In the genomic region with DNA sequence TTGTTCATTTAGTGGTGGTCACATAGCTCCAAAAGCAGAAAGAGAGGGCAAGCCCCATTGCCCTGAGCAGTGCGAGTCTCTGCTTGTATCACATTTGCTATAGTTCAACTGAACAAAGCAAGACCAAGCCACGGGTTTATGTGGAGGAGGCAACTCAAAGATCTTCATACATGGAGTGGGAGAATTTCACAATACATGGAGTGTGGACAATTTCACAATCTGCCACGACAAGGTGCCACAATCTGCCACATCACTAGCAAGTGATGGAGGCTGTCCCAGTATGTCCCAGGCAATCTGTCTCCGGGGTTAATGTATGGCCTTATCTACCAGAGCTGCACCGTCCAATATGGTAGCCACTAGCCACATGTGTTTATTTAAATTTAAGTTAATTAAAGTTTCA, we compare ENCODE assay signal across 24 cellular contexts. TPM values are rescaled to one million over a fixed set of nuclear protein-coding genes. Genes with fewer than 3 reads are reported as not detected.
A peak's percentile ranks its signal among the peaks of the same experiment; 100 is the strongest.
DNase-seq lines count a peak whose midpoint lies in the region; ATAC-seq, FAIRE-seq and TF ChIP-seq lines count a peak whose summit lies in the region.
"Had no signal": no experiment of that assay in that cellular context is flagged by ENCODE, and none has a peak within 500 bp of the region (broad histone marks: within the 10 kb centered on the region; RNA-seq: fewer than 3 reads in every experiment).

No MANE protein-coding gene starts in this region.

- H3K27ac ChIP-seq in HepG2 (ENCODE audit: extremely low read length, insufficient read depth, low read length) (no peak overlapping the region), right lobe of liver (no peak overlapping the region), K562 (ENCODE audit: extremely low read depth, low read depth, low read length) (no peak overlapping the region)
- H3K27ac ChIP-seq: 22Rv1; BLaER1 treated with 17β-estradiol and CSF1 and Interleukin-3, amounts not matched to agents 10 nM and 100 nM; GM23248 had no signal

- TF ChIP-seq RAD21 in HepG2 (CRISPR knock-in tag; IDR thresholded peaks at IDR 0.05), result no peak
- TF ChIP-seq RAD21 in K562 (CRISPR knock-in tag; conservative IDR thresholded peaks at IDR 0.05 in 1 of 2, IDR thresholded peaks at IDR 0.05 in 1 of 2), result no peak

- in situ Hi-C loops in HepG2 (cut with HindIII; ENCODE audit: extremely low pct_ligation_motif_present, low pct_unique_long_range_greater_than_20kb) (no loop called here), K562 (cut with MboI) (no loop called here)

- no peak for TF ChIP-seq CTCF in HepG2 (CRISPR knock-in tag; IDR thresholded peaks at IDR 0.05)
- no peak for TF ChIP-seq CTCF in right lobe of liver (IDR thresholded peaks at IDR 0.05)
- TF ChIP-seq CTCF in K562 (IDR thresholded peaks at IDR 0.05 in 2 of 3, conservative IDR thresholded peaks at IDR 0.05 in 1 of 3; ENCODE audit: insufficient read depth in 2 of 3, low read depth in 1 of 3, low read length in 3 of 3), result no peak

- no peak overlapping the region for H2AFZ ChIP-seq in HepG2 (ENCODE audit: low read length)
- no peak overlapping the region; the same call in 1 of the 2 replicates for H2AFZ ChIP-seq in K562 (ENCODE audit: low read depth, low read length)
- H2AFZ ChIP-seq: GM23248 had no signal

- H3K9ac ChIP-seq in HepG2 (ENCODE audit: insufficient read depth, low read depth, low read length) (no peak overlapping the region), K562 (ENCODE audit: insufficient read depth in 1 of 2, low read depth in 2 of 2, low read length in 2 of 2) (no peak overlapping the region)
- H3K9ac ChIP-seq: BLaER1 treated with 17β-estradiol and CSF1 and Interleukin-3, amounts not matched to agents 10 nM and 100 nM; GM23248 had no signal

- TF ChIP-seq EP300 in HepG2 (IDR thresholded peaks at IDR 0.05; ENCODE audit: low read depth in 2 of 2, low read length in 2 of 2) (no peak), HepG2 (CRISPR knock-in tag; IDR thresholded peaks at IDR 0.05; ENCODE audit: borderline replicate concordance) (no peak), K562 (IDR thresholded peaks at IDR 0.05; ENCODE audit: low read length) (no peak)

- WGBS in HepG2 (ENCODE audit: low lambda C conversion rate), result 47% methylated on average over 3 of the region's 5 CpGs
- 64% methylated on average over 5 of the region's 5 CpGs for WGBS in right lobe of liver (ENCODE audit: insufficient coverage, low coverage, low lambda C conversion rate, missing lambda C conversion rate)
- WGBS in K562 (ENCODE audit: insufficient coverage, low coverage, missing lambda C conversion rate), result 39% methylated on average over 5 of the region's 5 CpGs

- H3K36me3 ChIP-seq in HepG2 (replicated peaks in 1 of 2; ENCODE audit: control insufficient read depth in 1 of 2, insufficient read depth in 2 of 2, low read length in 2 of 2), result no peaks in the 10 kb centered on the region
- no peaks in the 10 kb centered on the region for H3K36me3 ChIP-seq in right lobe of liver
- H3K36me3 ChIP-seq in K562 (ENCODE audit: control insufficient read depth, insufficient read depth, low read length), result no peaks in the 10 kb centered on the region
- H3K36me3 ChIP-seq: BE2C; BLaER1 treated with 17β-estradiol and CSF1 and Interleukin-3, amounts not matched to agents 10 nM and 100 nM had no signal

- H3K9me3 ChIP-seq in HepG2 (ENCODE audit: low read length) (no peaks in the 10 kb centered on the region), right lobe of liver (no peaks in the 10 kb centered on the region), K562 (replicated peaks; ENCODE audit: control insufficient read depth, insufficient read depth, low read depth, low read length) (no peaks in the 10 kb centered on the region; the same call in 1 of the 2 replicates)
- H3K9me3 ChIP-seq: BE2C had no signal

- no peaks in the 10 kb centered on the region for H3K79me2 ChIP-seq in HepG2 (ENCODE audit: insufficient read depth, low read length)
- H3K79me2 ChIP-seq in K562 (ENCODE audit: control insufficient read depth, insufficient read depth, low read length), result no peaks in the 10 kb centered on the region

- no TSS peak for BruUV-seq in HepG2 (replicated peaks; lab: Mats Ljungman, UMichigan)
- no TSS peak for BruUV-seq in K562 (replicated peaks; lab: Mats Ljungman, UMichigan)

- H3K4me2 ChIP-seq in HepG2 (ENCODE audit: low read depth, low read length) (no peak overlapping the region), K562 (ENCODE audit: insufficient read depth, low read length) (no peak overlapping the region)
- H3K4me2 ChIP-seq: BLaER1 treated with 17β-estradiol and CSF1 and Interleukin-3, amounts not matched to agents 10 nM and 100 nM had no signal

- H3K4me3 ChIP-seq in HepG2 (replicated peaks in 1 of 3; ENCODE audit: insufficient read depth in 1 of 3, low read depth in 2 of 3, low read length in 3 of 3), result no peak overlapping the region
- no peak overlapping the region for H3K4me3 ChIP-seq in right lobe of liver
- no peak overlapping the region for H3K4me3 ChIP-seq in K562
- H3K4me3 ChIP-seq: BLaER1 treated with 17β-estradiol and CSF1 and Interleukin-3, amounts not matched to agents 10 nM and 100 nM; GM12878; GM23248 had no signal

- intact Hi-C loops in HepG2 (cut with micrococcal nuclease; ENCODE audit: unreplicated experiment), result no loop called here
- intact Hi-C loops in right lobe of liver (cut with DNase I), result no loop called here
- intact Hi-C loops in K562 (cut with micrococcal nuclease), result no loop called here

- no peaks in the 10 kb centered on the region for H3K9me1 ChIP-seq in K562 (ENCODE audit: control insufficient read depth, insufficient read depth, low read length)

- H3K27me3 ChIP-seq in HepG2 (ENCODE audit: control insufficient read depth in 1 of 2, insufficient read depth in 2 of 2, low read length in 2 of 2) (no peaks in the 10 kb centered on the region; a peak in 1 of 5 replicates), right lobe of liver (no peaks in the 10 kb centered on the region), K562 (ENCODE audit: control insufficient read depth in 2 of 2, insufficient read depth in 2 of 2, low read length in 2 of 2) (no peaks in the 10 kb centered on the region)
- H3K27me3 ChIP-seq: BE2C; BLaER1 treated with 17β-estradiol and CSF1 and Interleukin-3, amounts not matched to agents 10 nM and 100 nM had no signal

- FAIRE-seq in HepG2 (lab: Jason Lieb, UNC) (no peak), K562 (lab: Jason Lieb, UNC) (no peak)
- FAIRE-seq: D721Med, GM12878, GM19239, H1 had no signal

- ATAC-seq in HepG2, result no peak
- no peak for ATAC-seq in right lobe of liver
- peak; percentile 54; the same call in 1 of the 3 replicates for ATAC-seq in K562
- ATAC-seq: GM12878 had no signal

- TF ChIP-seq POLR2A in HepG2 (IDR thresholded peaks at IDR 0.05; ENCODE audit: insufficient read depth in 1 of 2, low read depth in 2 of 2, low read length in 2 of 2) (no peak), right lobe of liver (IDR thresholded peaks at IDR 0.05) (no peak), K562 (conservative IDR thresholded peaks at IDR 0.05) (no peak)

- CTCF ChIA-PET in HepG2 (lab: Yijun Ruan, JAX; ENCODE audit: low intra/inter-chr PET ratio, low total read pairs) (no interaction called here), K562 (lab: Yijun Ruan, JAX; ENCODE audit: low intra/inter-chr PET ratio) (no interaction called here)

- POLR2A ChIA-PET in HepG2 (lab: Yijun Ruan, JAX) (no interaction called here), K562 (lab: Yijun Ruan, JAX) (interaction anchor here (1.1 kb wide), 1 partner anchor 10 kb away, joined by 3 read pairs; no protein-coding TSS in a partner anchor)

- H3K4me1 ChIP-seq in HepG2 (ENCODE audit: insufficient read depth, low read length), result no peaks in the 10 kb centered on the region
- H3K4me1 ChIP-seq in right lobe of liver, result no peaks in the 10 kb centered on the region
- no peaks in the 10 kb centered on the region for H3K4me1 ChIP-seq in K562 (replicated peaks in 1 of 2; ENCODE audit: control insufficient read depth in 2 of 2, insufficient read depth in 2 of 2, low read length in 2 of 2)
- H3K4me1 ChIP-seq: BE2C; BLaER1 treated with 17β-estradiol and CSF1 and Interleukin-3, amounts not matched to agents 10 nM and 100 nM had no signal

- DNase-seq in HepG2 (ENCODE audit: low spot score) (no peak), right lobe of liver (no peak), MV-4-11 (lab: John Stamatoyannopoulos, UW) (peak; percentile 49), K562 (ENCODE audit: extremely low read depth in 1 of 4, low spot score in 3 of 4) (no peak), AG08396 (ENCODE audit: low spot score) (no peak), ecto neural progenitor cell (ENCODE audit: low spot score) (no peak), SIG-M5 (lab: John Stamatoyannopoulos, UW) (no peak)
- DNase-seq: AML-193; BE2C; CD4-positive, alpha-beta T cell; CD8-positive, alpha-beta memory T cell; DMS 273 treated with DMSO at 0.1 percent for 48 hours; DMS79; EL; GDM1; GM23248; H7; HCEC 1CT had no signal

- no peaks in the 10 kb centered on the region for H4K20me1 ChIP-seq in HepG2 (ENCODE audit: insufficient read depth, low read length)
- H4K20me1 ChIP-seq in K562 (replicated peaks; ENCODE audit: control insufficient read depth, insufficient read depth, low read length), result no peaks in the 10 kb centered on the region
- H4K20me1 ChIP-seq: BLaER1 treated with 17β-estradiol and CSF1 and Interleukin-3, amounts not matched to agents 10 nM and 100 nM had no signal

RNA-seq across cellular contexts. Expression of a gene that starts 44.5 kb away (rescaled TPM):
- total RNA-seq in HepG2 (2016; rRNA removed; fragmentation: Illumina TruSeq; extraction: Trizol) (32.7 and 34.2 TPM in 2 replicates), right lobe of liver (10 to 100 TPM; 20.6 to 32.5 (median 25.7) TPM), K562 (2014; rRNA removed) (40.2 and 42.3 TPM in 2 replicates), K562 (2014; rRNA removed; fragmentation: Illumina TruSeq; extraction: Trizol) (58.9 and 66.8 TPM in 2 replicates), K562 (2015; rRNA removed; fragmentation: Illumina TruSeq; extraction: Trizol) (55.3 and 57.7 TPM in 2 replicates), K562 (2021) (55.8 and 64.8 TPM in 2 replicates)
- total RNA-seq in HepG2 (2016; cell fraction: cytosol; rRNA removed; fragmentation: Illumina TruSeq; extraction: Trizol; ENCODE audit: low read depth), result 19.1 and 19.6 TPM in 2 replicates
- 30.4 and 33.9 TPM in 2 replicates for total RNA-seq in HepG2 (2016; cell fraction: insoluble cytoplasmic fraction; rRNA removed; fragmentation: Illumina TruSeq; extraction: Trizol)
- 15.6 and 16.1 TPM in 2 replicates for total RNA-seq in HepG2 (2016; cell fraction: membrane; rRNA removed; fragmentation: Illumina TruSeq; extraction: Trizol)
- 54.9 and 62.8 TPM in 2 replicates for total RNA-seq in HepG2 (2016; cell fraction: nucleus; rRNA removed; fragmentation: Illumina TruSeq; extraction: Trizol)
- polyA plus RNA-seq in HepG2 (2011; rRNA removed) (24.6 and 28.2 TPM in 2 replicates), K562 (2011; rRNA removed) (59.9 and 65.9 TPM in 2 replicates), K562 (2014; fragmentation: Illumina TruSeq; extraction: Trizol) (35.5 and 36.5 TPM in 2 replicates), K562 (2014; fragmentation: Nextera tagmentation; extraction: Ambion mirVana) (10 to 100 TPM in 1 of 2 experiments, 1 to 10 TPM in 1; 3.7 to 13.2 TPM), K562 (2014; rRNA removed) (29.1 and 32.7 TPM in 2 replicates)
- 14.9 and 16.4 TPM in 2 replicates for polyA plus RNA-seq in HepG2 (2011; cell fraction: cytosol; rRNA removed)
- 31.7 and 39.9 TPM in 2 replicates for polyA plus RNA-seq in HepG2 (2011; cell fraction: nucleus; rRNA removed)
- 10.1 and 12.5 TPM in 2 replicates for polyA plus RNA-seq in HepG2 (2012)
- 0.50 and 0.67 TPM in 2 replicates for polyA plus RNA-seq in HepG2 (2016; cell fraction: cytosol; fragmentation: Illumina TruSeq; extraction: Trizol; ENCODE audit: low read depth)
- 16.1 and 18.0 TPM in 2 replicates for polyA plus RNA-seq in HepG2 (2016; cell fraction: insoluble cytoplasmic fraction; fragmentation: Illumina TruSeq; extraction: Trizol; ENCODE audit: low read depth)
- polyA plus RNA-seq in HepG2 (2016; cell fraction: membrane; fragmentation: Illumina TruSeq; extraction: Trizol; ENCODE audit: low read depth), result 2.9 and 3.0 TPM in 2 replicates
- 25.5 and 28.0 TPM in 2 replicates for polyA plus RNA-seq in HepG2 (2016; cell fraction: nucleus; fragmentation: Illumina TruSeq; extraction: Trizol; ENCODE audit: insufficient read depth, low read depth)
- polyA minus RNA-seq in HepG2 (2011; rRNA and poly(A)+ RNA removed; ENCODE audit: low replicate concordance), result 128 and 208 TPM in 2 replicates
- 25.3 and 30.3 TPM in 2 replicates for polyA minus RNA-seq in HepG2 (2011; cell fraction: cytosol; rRNA and poly(A)+ RNA removed)
- 132 and 133 TPM in 2 replicates for polyA minus RNA-seq in HepG2 (2011; cell fraction: nucleus; rRNA and poly(A)+ RNA removed)
- total RNA-seq in K562 (2011; cell fraction: chromatin; rRNA removed; ENCODE audit: low replicate concordance), result 104 and 251 TPM in 2 replicates
- total RNA-seq in K562 (2011; cell fraction: nucleolus; rRNA removed), result 52.7 and 60.7 TPM in 2 replicates
- total RNA-seq in K562 (2011; cell fraction: nucleoplasm; rRNA removed), result 126 and 183 TPM in 2 replicates
- 49.8 and 58.2 TPM in 2 replicates for polyA plus RNA-seq in K562 (2011; cell fraction: cytosol; rRNA removed)
- polyA plus RNA-seq in K562 (2011; cell fraction: nucleus; rRNA removed), result 116 and 121 TPM in 2 replicates
- polyA plus RNA-seq in K562 (2012), result 20.9 and 26.2 TPM in 2 replicates
- polyA minus RNA-seq in K562 (2011; rRNA and poly(A)+ RNA removed), result 174 and 176 TPM in 2 replicates
- 62.1 and 76.3 TPM in 2 replicates for polyA minus RNA-seq in K562 (2011; cell fraction: cytosol; rRNA and poly(A)+ RNA removed)
- polyA minus RNA-seq in K562 (2011; cell fraction: nucleus; rRNA and poly(A)+ RNA removed), result 102 and 169 TPM in 2 replicates

RNA-seq across cellular contexts. Expression of a gene that starts 55.0 kb away (rescaled TPM):
- total RNA-seq in HepG2 (2016; rRNA removed; fragmentation: Illumina TruSeq; extraction: Trizol) (39.7 and 54.6 TPM in 2 replicates), right lobe of liver (10 to 100 TPM; 27.4 to 52.3 (median 31.3) TPM), K562 (2014; rRNA removed) (41.4 and 54.7 TPM in 2 replicates), K562 (2014; rRNA removed; fragmentation: Illumina TruSeq; extraction: Trizol) (42.1 and 43.7 TPM in 2 replicates), K562 (2015; rRNA removed; fragmentation: Illumina TruSeq; extraction: Trizol) (44.8 and 46.3 TPM in 2 replicates), K562 (2021) (41.3 and 41.8 TPM in 2 replicates)
- 13.7 and 15.5 TPM in 2 replicates for total RNA-seq in HepG2 (2016; cell fraction: cytosol; rRNA removed; fragmentation: Illumina TruSeq; extraction: Trizol; ENCODE audit: low read depth)
- 42.0 and 53.2 TPM in 2 replicates for total RNA-seq in HepG2 (2016; cell fraction: insoluble cytoplasmic fraction; rRNA removed; fragmentation: Illumina TruSeq; extraction: Trizol)
- total RNA-seq in HepG2 (2016; cell fraction: membrane; rRNA removed; fragmentation: Illumina TruSeq; extraction: Trizol), result 29.4 and 31.5 TPM in 2 replicates
- total RNA-seq in HepG2 (2016; cell fraction: nucleus; rRNA removed; fragmentation: Illumina TruSeq; extraction: Trizol), result 24.9 and 25.4 TPM in 2 replicates
- polyA plus RNA-seq in HepG2 (2011; rRNA removed) (30.3 and 33.0 TPM in 2 replicates), K562 (2011; rRNA removed) (40.0 and 48.7 TPM in 2 replicates), K562 (2014; fragmentation: Illumina TruSeq; extraction: Trizol) (41.4 and 44.9 TPM in 2 replicates), K562 (2014; fragmentation: Nextera tagmentation; extraction: Ambion mirVana) (10 to 100 TPM; 32.8 to 42.2 TPM), K562 (2014; rRNA removed) (48.2 and 49.7 TPM in 2 replicates)
- polyA plus RNA-seq in HepG2 (2011; cell fraction: cytosol; rRNA removed), result 29.6 and 33.2 TPM in 2 replicates
- 22.0 and 27.5 TPM in 2 replicates for polyA plus RNA-seq in HepG2 (2011; cell fraction: nucleus; rRNA removed)
- polyA plus RNA-seq in HepG2 (2012), result 26.9 and 29.8 TPM in 2 replicates
- 13.6 and 14.5 TPM in 2 replicates for polyA plus RNA-seq in HepG2 (2016; cell fraction: cytosol; fragmentation: Illumina TruSeq; extraction: Trizol; ENCODE audit: low read depth)
- 50.1 and 51.4 TPM in 2 replicates for polyA plus RNA-seq in HepG2 (2016; cell fraction: insoluble cytoplasmic fraction; fragmentation: Illumina TruSeq; extraction: Trizol; ENCODE audit: low read depth)
- 23.9 and 24.7 TPM in 2 replicates for polyA plus RNA-seq in HepG2 (2016; cell fraction: membrane; fragmentation: Illumina TruSeq; extraction: Trizol; ENCODE audit: low read depth)
- polyA plus RNA-seq in HepG2 (2016; cell fraction: nucleus; fragmentation: Illumina TruSeq; extraction: Trizol; ENCODE audit: insufficient read depth, low read depth), result 25.4 and 29.7 TPM in 2 replicates
- polyA minus RNA-seq in HepG2 (2011; rRNA and poly(A)+ RNA removed; ENCODE audit: low replicate concordance), result 23.9 and 31.1 TPM in 2 replicates
- polyA minus RNA-seq in HepG2 (2011; cell fraction: cytosol; rRNA and poly(A)+ RNA removed), result 21.5 and 24.4 TPM in 2 replicates
- polyA minus RNA-seq in HepG2 (2011; cell fraction: nucleus; rRNA and poly(A)+ RNA removed), result 38.5 and 44.3 TPM in 2 replicates
- total RNA-seq in K562 (2011; cell fraction: chromatin; rRNA removed; ENCODE audit: low replicate concordance), result 83.0 and 125 TPM in 2 replicates
- 43.8 and 49.2 TPM in 2 replicates for total RNA-seq in K562 (2011; cell fraction: nucleolus; rRNA removed)
- total RNA-seq in K562 (2011; cell fraction: nucleoplasm; rRNA removed), result 74.2 and 88.2 TPM in 2 replicates
- polyA plus RNA-seq in K562 (2011; cell fraction: cytosol; rRNA removed), result 36.5 and 40.9 TPM in 2 replicates
- 30.1 and 32.3 TPM in 2 replicates for polyA plus RNA-seq in K562 (2011; cell fraction: nucleus; rRNA removed)
- polyA plus RNA-seq in K562 (2012), result 39.9 and 53.5 TPM in 2 replicates
- 42.6 and 46.0 TPM in 2 replicates for polyA minus RNA-seq in K562 (2011; rRNA and poly(A)+ RNA removed)
- polyA minus RNA-seq in K562 (2011; cell fraction: cytosol; rRNA and poly(A)+ RNA removed), result 25.9 and 26.8 TPM in 2 replicates
- 27.2 and 34.8 TPM in 2 replicates for polyA minus RNA-seq in K562 (2011; cell fraction: nucleus; rRNA and poly(A)+ RNA removed)
